In the genomic region with DNA sequence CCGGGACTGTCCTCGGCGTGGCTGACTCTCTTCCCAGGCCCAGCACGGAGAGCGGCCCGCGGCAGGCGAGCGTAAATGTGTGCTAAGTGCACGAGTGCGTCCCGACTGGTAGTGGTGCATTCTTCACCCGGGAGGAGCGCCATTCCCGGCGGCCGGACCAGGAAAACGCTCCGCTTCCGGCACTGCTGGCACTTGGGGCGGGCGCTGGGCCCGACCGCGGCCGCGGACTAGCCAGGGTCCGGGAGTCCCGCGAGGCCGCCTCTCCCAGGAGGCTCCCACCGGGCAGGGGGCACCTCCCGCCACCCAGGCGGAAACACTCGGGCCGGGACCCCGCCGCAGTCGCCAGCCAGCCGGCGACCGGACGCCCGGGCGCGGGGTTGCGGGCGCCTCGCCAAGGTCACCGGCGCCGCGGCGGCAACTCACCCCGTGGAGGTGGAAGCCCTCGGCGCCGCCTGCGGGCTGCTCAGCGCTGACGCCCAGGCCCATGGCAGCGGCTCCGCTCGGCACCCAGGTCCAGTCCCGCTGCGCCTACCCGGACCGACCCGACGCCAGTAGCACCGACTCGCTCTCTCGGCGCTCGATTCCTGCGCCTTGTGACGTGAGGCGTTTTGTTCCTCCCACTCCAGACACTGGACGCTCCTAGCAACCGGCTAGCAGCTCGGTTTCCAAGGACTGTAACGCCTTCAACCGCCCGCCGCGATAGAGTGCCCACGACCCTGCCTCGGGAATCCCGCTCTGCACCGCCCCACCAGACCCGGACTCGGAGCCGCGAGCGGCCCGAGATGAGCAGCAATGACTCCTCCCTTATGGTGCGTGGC, we compare ENCODE assay signal across 1 cellular context.
TF ChIP-seq lines count a peak whose summit lies in the region.

Gene GORASP1, minus strand, starts transcription at position 572 of the 818 bp plus-strand sequence. Its CDS starts 86 bp downstream, at position 486.
Gene TTC21A, plus strand, starts transcription at position 625 of the 818 bp plus-strand sequence. Its CDS starts 158 bp downstream, at position 783.

TF ChIP-seq in GM12878, 131 proteins besides CTCF, POLR2A, EP300 and RAD21 (continued from another document):
- TF ChIP-seq BMI1 (IDR thresholded peaks at IDR 0.05; ENCODE audit: borderline replicate concordance): peak; percentile 56; the same call in 1 of the 2 replicates
- peak; percentile 48; the same call in 1 of the 2 replicates for TF ChIP-seq HCFC1 (IDR thresholded peaks at IDR 0.05; ENCODE audit: low read length)
- TF ChIP-seq ZBTB40 (IDR thresholded peaks at IDR 0.05; ENCODE audit: borderline replicate concordance): no peak
- TF ChIP-seq ZNF217 (IDR thresholded peaks at IDR 0.05): peak; percentile 60; the same call in 1 of the 2 replicates
- peak; percentile 93 for TF ChIP-seq CREM (IDR thresholded peaks at IDR 0.05; ENCODE audit: low read depth)
- no peak for TF ChIP-seq ESRRA (IDR thresholded peaks at IDR 0.05; ENCODE audit: low read length)
- TF ChIP-seq EED (IDR thresholded peaks at IDR 0.05; ENCODE audit: low read depth): 0 out of 2 replicates have a peak, but pooled peaks have one; percentile 15
- TF ChIP-seq DPF2 (IDR thresholded peaks at IDR 0.05): peak; percentile 81
- no peak for TF ChIP-seq ASH2L (IDR thresholded peaks at IDR 0.05; ENCODE audit: borderline replicate concordance, low read depth)
- TF ChIP-seq BHLHE40 (IDR thresholded peaks at IDR 0.05; ENCODE audit: borderline replicate concordance in 1 of 2, low read depth in 2 of 2, low read length in 1 of 2): peak in 1 of 2 experiments; percentile 37; a peak in 2 of 4 replicates
- TF ChIP-seq BRCA1 (IDR thresholded peaks at IDR 0.05; ENCODE audit: low read depth, low read length): no peak
- TF ChIP-seq RELA (IDR thresholded peaks at IDR 0.05; ENCODE audit: borderline replicate concordance, partially characterized antibody): peak; percentile 15
- TF ChIP-seq SIN3A (IDR thresholded peaks at IDR 0.05; ENCODE audit: low read depth, low read length): peak; percentile 78
- no peak for TF ChIP-seq ZNF24 (IDR thresholded peaks at IDR 0.05)
- peak; percentile 48 for TF ChIP-seq NR2C1 (IDR thresholded peaks at IDR 0.05)
- no peak for TF ChIP-seq POU2F2 (IDR thresholded peaks at IDR 0.05; ENCODE audit: borderline replicate concordance, low read depth, low read length)
- 0 out of 2 replicates have a peak, but pooled peaks have one; percentile 51 for TF ChIP-seq RB1 (IDR thresholded peaks at IDR 0.05; ENCODE audit: borderline replicate concordance)
- TF ChIP-seq BACH1 (IDR thresholded peaks at IDR 0.05; ENCODE audit: borderline replicate concordance): no peak
- TF ChIP-seq NR2F1 (conservative IDR thresholded peaks at IDR 0.05): peak; percentile 94
- peak; percentile 72; the same call in 1 of the 2 replicates for TF ChIP-seq YY1 (IDR thresholded peaks at IDR 0.05; ENCODE audit: low read depth, low read length)
- no peak for TF ChIP-seq FOS (IDR thresholded peaks at IDR 0.05; ENCODE audit: borderline replicate concordance, extremely low read depth, insufficient read length)
- TF ChIP-seq MXI1 (IDR thresholded peaks at IDR 0.05; ENCODE audit: low read depth, low read length): peak; percentile 74
- no peak for TF ChIP-seq JUND (IDR thresholded peaks at IDR 0.05; ENCODE audit: low read depth, low read length)
- 0 out of 2 replicates have a peak, but pooled peaks have one; percentile 12 for TF ChIP-seq IRF3 (IDR thresholded peaks at IDR 0.05)
- peak; percentile 87 for TF ChIP-seq NR2C2 (IDR thresholded peaks at IDR 0.05; ENCODE audit: borderline replicate concordance, control insufficient read depth, insufficient read length, low read depth)
- TF ChIP-seq IKZF2 (IDR thresholded peaks at IDR 0.05): peak in 1 of 2 experiments; percentile 54; a peak in 2 of 4 replicates
- TF ChIP-seq, protein P1, sequence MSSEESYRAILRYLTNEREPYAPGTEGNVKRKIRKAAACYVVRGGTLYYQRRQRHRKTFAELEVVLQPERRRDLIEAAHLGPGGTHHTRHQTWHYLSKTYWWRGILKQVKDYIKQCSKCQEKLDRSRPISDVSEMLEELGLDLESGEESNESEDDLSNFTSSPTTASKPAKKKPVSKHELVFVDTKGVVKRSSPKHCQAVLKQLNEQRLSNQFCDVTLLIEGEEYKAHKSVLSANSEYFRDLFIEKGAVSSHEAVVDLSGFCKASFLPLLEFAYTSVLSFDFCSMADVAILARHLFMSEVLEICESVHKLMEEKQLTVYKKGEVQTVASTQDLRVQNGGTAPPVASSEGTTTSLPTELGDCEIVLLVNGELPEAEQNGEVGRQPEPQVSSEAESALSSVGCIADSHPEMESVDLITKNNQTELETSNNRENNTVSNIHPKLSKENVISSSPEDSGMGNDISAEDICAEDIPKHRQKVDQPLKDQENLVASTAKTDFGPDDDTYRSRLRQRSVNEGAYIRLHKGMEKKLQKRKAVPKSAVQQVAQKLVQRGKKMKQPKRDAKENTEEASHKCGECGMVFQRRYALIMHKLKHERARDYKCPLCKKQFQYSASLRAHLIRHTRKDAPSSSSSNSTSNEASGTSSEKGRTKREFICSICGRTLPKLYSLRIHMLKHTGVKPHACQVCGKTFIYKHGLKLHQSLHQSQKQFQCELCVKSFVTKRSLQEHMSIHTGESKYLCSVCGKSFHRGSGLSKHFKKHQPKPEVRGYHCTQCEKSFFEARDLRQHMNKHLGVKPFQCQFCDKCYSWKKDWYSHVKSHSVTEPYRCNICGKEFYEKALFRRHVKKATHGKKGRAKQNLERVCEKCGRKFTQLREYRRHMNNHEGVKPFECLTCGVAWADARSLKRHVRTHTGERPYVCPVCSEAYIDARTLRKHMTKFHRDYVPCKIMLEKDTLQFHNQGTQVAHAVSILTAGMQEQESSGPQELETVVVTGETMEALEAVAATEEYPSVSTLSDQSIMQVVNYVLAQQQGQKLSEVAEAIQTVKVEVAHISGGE (CRISPR knock-in tag; IDR thresholded peaks at IDR 0.05): no peak
- peak; percentile 25 for TF ChIP-seq NKRF (conservative IDR thresholded peaks at IDR 0.05)
- TF ChIP-seq SRF (IDR thresholded peaks at IDR 0.05; ENCODE audit: low read depth in 2 of 2, low read length in 2 of 2): peak; percentile 77 to 97
- TF ChIP-seq MYC (IDR thresholded peaks at IDR 0.05; ENCODE audit: insufficient read depth, insufficient read length, insufficient replicate concordance, low read length, severe bottlenecking): peak; percentile 64
- TF ChIP-seq SUPT20H (IDR thresholded peaks at IDR 0.05; ENCODE audit: borderline replicate concordance, control insufficient read depth, low read depth, low read length): no peak
- TF ChIP-seq, protein P2, sequence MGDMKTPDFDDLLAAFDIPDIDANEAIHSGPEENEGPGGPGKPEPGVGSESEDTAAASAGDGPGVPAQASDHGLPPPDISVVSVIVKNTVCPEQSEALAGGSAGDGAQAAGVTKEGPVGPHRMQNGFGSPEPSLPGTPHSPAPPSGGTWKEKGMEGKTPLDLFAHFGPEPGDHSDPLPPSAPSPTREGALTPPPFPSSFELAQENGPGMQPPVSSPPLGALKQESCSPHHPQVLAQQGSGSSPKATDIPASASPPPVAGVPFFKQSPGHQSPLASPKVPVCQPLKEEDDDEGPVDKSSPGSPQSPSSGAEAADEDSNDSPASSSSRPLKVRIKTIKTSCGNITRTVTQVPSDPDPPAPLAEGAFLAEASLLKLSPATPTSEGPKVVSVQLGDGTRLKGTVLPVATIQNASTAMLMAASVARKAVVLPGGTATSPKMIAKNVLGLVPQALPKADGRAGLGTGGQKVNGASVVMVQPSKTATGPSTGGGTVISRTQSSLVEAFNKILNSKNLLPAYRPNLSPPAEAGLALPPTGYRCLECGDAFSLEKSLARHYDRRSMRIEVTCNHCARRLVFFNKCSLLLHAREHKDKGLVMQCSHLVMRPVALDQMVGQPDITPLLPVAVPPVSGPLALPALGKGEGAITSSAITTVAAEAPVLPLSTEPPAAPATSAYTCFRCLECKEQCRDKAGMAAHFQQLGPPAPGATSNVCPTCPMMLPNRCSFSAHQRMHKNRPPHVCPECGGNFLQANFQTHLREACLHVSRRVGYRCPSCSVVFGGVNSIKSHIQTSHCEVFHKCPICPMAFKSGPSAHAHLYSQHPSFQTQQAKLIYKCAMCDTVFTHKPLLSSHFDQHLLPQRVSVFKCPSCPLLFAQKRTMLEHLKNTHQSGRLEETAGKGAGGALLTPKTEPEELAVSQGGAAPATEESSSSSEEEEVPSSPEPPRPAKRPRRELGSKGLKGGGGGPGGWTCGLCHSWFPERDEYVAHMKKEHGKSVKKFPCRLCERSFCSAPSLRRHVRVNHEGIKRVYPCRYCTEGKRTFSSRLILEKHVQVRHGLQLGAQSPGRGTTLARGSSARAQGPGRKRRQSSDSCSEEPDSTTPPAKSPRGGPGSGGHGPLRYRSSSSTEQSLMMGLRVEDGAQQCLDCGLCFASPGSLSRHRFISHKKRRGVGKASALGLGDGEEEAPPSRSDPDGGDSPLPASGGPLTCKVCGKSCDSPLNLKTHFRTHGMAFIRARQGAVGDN (IDR thresholded peaks at IDR 0.05): peak; percentile 55; the same call in 1 of the 2 replicates
- peak; percentile 88 for TF ChIP-seq IKZF1 (conservative IDR thresholded peaks at IDR 0.05)
- TF ChIP-seq CREB1 (IDR thresholded peaks at IDR 0.05; ENCODE audit: low read depth): peak; percentile 94
- peak; percentile 80 for TF ChIP-seq LARP7 (IDR thresholded peaks at IDR 0.05)
- TF ChIP-seq RFX5 (IDR thresholded peaks at IDR 0.05; ENCODE audit: low read depth, low read length): peak; percentile 31; the same call in 1 of the 2 replicates
- TF ChIP-seq, protein P3, sequence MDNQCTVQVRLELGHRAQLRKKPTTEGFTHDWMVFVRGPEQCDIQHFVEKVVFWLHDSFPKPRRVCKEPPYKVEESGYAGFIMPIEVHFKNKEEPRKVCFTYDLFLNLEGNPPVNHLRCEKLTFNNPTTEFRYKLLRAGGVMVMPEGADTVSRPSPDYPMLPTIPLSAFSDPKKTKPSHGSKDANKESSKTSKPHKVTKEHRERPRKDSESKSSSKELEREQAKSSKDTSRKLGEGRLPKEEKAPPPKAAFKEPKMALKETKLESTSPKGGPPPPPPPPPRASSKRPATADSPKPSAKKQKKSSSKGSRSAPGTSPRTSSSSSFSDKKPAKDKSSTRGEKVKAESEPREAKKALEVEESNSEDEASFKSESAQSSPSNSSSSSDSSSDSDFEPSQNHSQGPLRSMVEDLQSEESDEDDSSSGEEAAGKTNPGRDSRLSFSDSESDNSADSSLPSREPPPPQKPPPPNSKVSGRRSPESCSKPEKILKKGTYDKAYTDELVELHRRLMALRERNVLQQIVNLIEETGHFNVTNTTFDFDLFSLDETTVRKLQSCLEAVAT (IDR thresholded peaks at IDR 0.05): peak; percentile 100
